Comparison of ENCODE assay signal across 22 cellular contexts in genomic region chr7:90349305-90349704, GRCh38. TPM values are rescaled to one million over a fixed set of nuclear protein-coding genes. Genes with fewer than 3 reads are reported as not detected.
DNase-seq lines count a peak whose midpoint lies in the region; ATAC-seq and TF ChIP-seq lines count a peak whose summit lies in the region.
"Had no signal": no experiment of that assay in that cellular context is flagged by ENCODE, and none has a peak within 500 bp of the region (broad histone marks: within the 10 kb centered on the region; RNA-seq: fewer than 3 reads in every experiment).

No MANE protein-coding gene starts in this region.

- H4K5ac ChIP-seq in mesendoderm (ENCODE audit: low read length), result no peak overlapping the region

- no peak overlapping the region for H4K8ac ChIP-seq in mesendoderm (ENCODE audit: low read depth, low read length)

- no peak overlapping the region for H2BK15ac ChIP-seq in mesendoderm (replicated peaks; ENCODE audit: low read depth)

- DNase-seq in activated naive CD8-positive, alpha-beta T cell treated with anti-CD3 and anti-CD28 coated beads, Interleukin-2, amount 50 U/mL, for 24 hours, result no peak
- DNase-seq in PC-9 (no peak), mesendoderm (peak; percentile 83), type B pancreatic cell (ENCODE audit: extremely low spot score, unreplicated experiment) (no peak), GM03348 (ENCODE audit: low spot score) (no peak), AG08396 (ENCODE audit: low spot score) (no peak), KG1 (lab: John Stamatoyannopoulos, UW) (no peak)
- DNase-seq: COR-L47, GDM1, GM23248, NCI-H1105, NCI-H1694, NCI-H2107, NCI-H510A treated with DMSO at 0.1 percent for 48 hours, NCI-H774, RPMI8226, SHP77 treated with DMSO at 0.1 percent for 48 hours, SK-N-SH had no signal

- no peak overlapping the region for H3K4me2 ChIP-seq in PC-9
- H3K4me2 ChIP-seq in mesendoderm (ENCODE audit: low read length), result no peak overlapping the region
- H3K4me2 ChIP-seq: BLaER1 treated with 17β-estradiol and CSF1 and Interleukin-3, amounts not matched to agents 10 nM and 100 nM; SK-N-SH had no signal

- WGBS in mesendoderm (ENCODE audit: extremely low coverage, insufficient coverage, low lambda C conversion rate), result no CpG with 5 or more reads among the region's 4 CpGs

- peak overlapping the region; percentile 35 for H3K27ac Mint-ChIP-seq in activated naive CD8-positive, alpha-beta T cell
- no peak overlapping the region for H3K27ac Mint-ChIP-seq in activated naive CD8-positive, alpha-beta T cell treated with anti-CD3 and anti-CD28 coated beads, Interleukin-2, amount 50 U/mL, for 24 hours
- H3K27ac Mint-ChIP-seq in type B pancreatic cell, result peak overlapping the region; percentile 32

- H2BK120ac ChIP-seq in mesendoderm (ENCODE audit: low read depth, low read length), result no peak overlapping the region

- peaks cover 70% of the 10 kb centered on the region for H3K4me1 Mint-ChIP-seq in activated naive CD8-positive, alpha-beta T cell (ENCODE audit: low read depth)
- peaks cover 56% of the 10 kb centered on the region for H3K4me1 Mint-ChIP-seq in activated naive CD8-positive, alpha-beta T cell treated with anti-CD3 and anti-CD28 coated beads, Interleukin-2, amount 50 U/mL, for 24 hours
- peaks cover 19% of the 10 kb centered on the region for H3K4me1 Mint-ChIP-seq in type B pancreatic cell (ENCODE audit: unreplicated experiment)

- no peak overlapping the region for H3K4me3 ChIP-seq in PC-9
- H3K4me3 ChIP-seq in mesendoderm (ENCODE audit: low read length), result no peak overlapping the region
- H3K4me3 ChIP-seq: BLaER1 treated with 17β-estradiol and CSF1 and Interleukin-3, amounts not matched to agents 10 nM and 100 nM; GM23248; HAP-1 had no signal

- H3K9me2 ChIP-seq in PC-9 (ENCODE audit: insufficient read depth), result no peaks in the 10 kb centered on the region
- H3K9me2 ChIP-seq: SK-N-SH had no signal

- TF ChIP-seq CTCF in PC-9 (conservative IDR thresholded peaks at IDR 0.05) (no peak), type B pancreatic cell (conservative IDR thresholded peaks at IDR 0.05) (no peak)

- H3K27me3 ChIP-seq in PC-9 (ENCODE audit: insufficient read depth, low read depth) (no peaks in the 10 kb centered on the region), mesendoderm (ENCODE audit: insufficient read depth, low read length, poor library complexity) (no peaks in the 10 kb centered on the region)
- H3K27me3 ChIP-seq: BLaER1 treated with 17β-estradiol and CSF1 and Interleukin-3, amounts not matched to agents 10 nM and 100 nM had no signal

- no peak for ATAC-seq in activated naive CD8-positive, alpha-beta T cell treated with anti-CD3 and anti-CD28 coated beads, Interleukin-2, amount 50 U/mL, for 24 hours

- no peak overlapping the region for H3K56ac ChIP-seq in mesendoderm (ENCODE audit: low read length)

- H3K4ac ChIP-seq in mesendoderm (ENCODE audit: low read depth, low read length), result no peak overlapping the region

- no peaks in the 10 kb centered on the region for H3K27me3 Mint-ChIP-seq in activated naive CD8-positive, alpha-beta T cell
- H3K27me3 Mint-ChIP-seq in activated naive CD8-positive, alpha-beta T cell treated with anti-CD3 and anti-CD28 coated beads, Interleukin-2, amount 50 U/mL, for 24 hours, result peaks cover 1% of the 10 kb centered on the region
- H3K27me3 Mint-ChIP-seq in type B pancreatic cell, result no peaks in the 10 kb centered on the region

- peaks cover 3% of the 10 kb centered on the region; the same call in 1 of the 2 replicates for H3F3A ChIP-seq in PC-9 (ENCODE audit: insufficient read depth, low read depth)

- 0 out of 2 replicates have a peak, but pooled peaks cover 13% of the 10 kb centered on the region for H3K4me1 ChIP-seq in PC-9 (replicated peaks; ENCODE audit: insufficient read depth)
- H3K4me1 ChIP-seq in mesendoderm (ENCODE audit: control insufficient read depth, low read depth, low read length), result peaks cover 3% of the 10 kb centered on the region

- H4K20me1 ChIP-seq in PC-9 (ENCODE audit: insufficient read depth), result no peaks in the 10 kb centered on the region; the same call in 1 of the 2 replicates

- no peak overlapping the region for H3K18ac ChIP-seq in mesendoderm (ENCODE audit: low read length)

- H3K27ac ChIP-seq in PC-9, result no peak overlapping the region
- H3K27ac ChIP-seq in mesendoderm (ENCODE audit: low read depth, low read length), result peak overlapping the region; percentile 42
- H3K27ac ChIP-seq: BLaER1 treated with 17β-estradiol and CSF1 and Interleukin-3, amounts not matched to agents 10 nM and 100 nM; GM23248 had no signal

- H2AK5ac ChIP-seq in mesendoderm (ENCODE audit: low read length), result no peak overlapping the region

- H3K36me3 ChIP-seq in PC-9 (ENCODE audit: low read depth) (peaks cover 18% of the 10 kb centered on the region), mesendoderm (ENCODE audit: control insufficient read depth, insufficient read depth, low read length) (no peaks in the 10 kb centered on the region)

- intact Hi-C loops in PC-9 (cut with micrococcal nuclease; ENCODE audit: unreplicated experiment), result loop anchor here (5.0 kb wide), 1 partner anchor 33 kb away; no protein-coding TSS in a partner anchor

- no peak overlapping the region for H3K9ac ChIP-seq in mesendoderm (ENCODE audit: low read length)
- H3K9ac ChIP-seq: BLaER1 treated with 17β-estradiol and CSF1 and Interleukin-3, amounts not matched to agents 10 nM and 100 nM; GM23248; SK-N-SH had no signal

- no peaks in the 10 kb centered on the region for H3K9me3 ChIP-seq in PC-9 (ENCODE audit: insufficient read depth, low read depth)
- H3K9me3 ChIP-seq: HAP-1, SK-N-SH had no signal

- H3K36me3 Mint-ChIP-seq in activated naive CD8-positive, alpha-beta T cell, result peaks cover 12% of the 10 kb centered on the region
- H3K36me3 Mint-ChIP-seq in activated naive CD8-positive, alpha-beta T cell treated with anti-CD3 and anti-CD28 coated beads, Interleukin-2, amount 50 U/mL, for 24 hours (ENCODE audit: low read depth), result peaks cover 42% of the 10 kb centered on the region
- H3K36me3 Mint-ChIP-seq in type B pancreatic cell, result peaks cover 3% of the 10 kb centered on the region

- H3K9me3 Mint-ChIP-seq in activated naive CD8-positive, alpha-beta T cell (ENCODE audit: low read depth), result no peaks in the 10 kb centered on the region
- peaks cover 4% of the 10 kb centered on the region for H3K9me3 Mint-ChIP-seq in activated naive CD8-positive, alpha-beta T cell treated with anti-CD3 and anti-CD28 coated beads, Interleukin-2, amount 50 U/mL, for 24 hours
- no peaks in the 10 kb centered on the region for H3K9me3 Mint-ChIP-seq in type B pancreatic cell

- CTCF ChIA-PET in PC-9 (lab: Charles Lee), result interaction anchor here (0.6 kb wide), 1 partner anchor 12 kb away, joined by 7 read pairs; no protein-coding TSS in a partner anchor

- BruUV-seq in PC-9 (replicated peaks; lab: Mats Ljungman, UMichigan), result TSS peak; percentile 3

- H3K79me2 ChIP-seq in PC-9 (ENCODE audit: low read depth) (peaks cover 47% of the 10 kb centered on the region), mesendoderm (ENCODE audit: control insufficient read depth, insufficient read depth, low read length) (peaks cover 12% of the 10 kb centered on the region)

- no peak overlapping the region for H2BK5ac ChIP-seq in mesendoderm (ENCODE audit: low read length)

- H3K23ac ChIP-seq in mesendoderm (ENCODE audit: low read length), result no peak overlapping the region

- no peak overlapping the region for H2AFZ ChIP-seq in PC-9
- H2AFZ ChIP-seq: GM23248 had no signal

- H3K4me3 Mint-ChIP-seq in activated naive CD8-positive, alpha-beta T cell, result no peak overlapping the region
- no peak overlapping the region for H3K4me3 Mint-ChIP-seq in activated naive CD8-positive, alpha-beta T cell treated with anti-CD3 and anti-CD28 coated beads, Interleukin-2, amount 50 U/mL, for 24 hours
- peak overlapping the region; percentile 11 for H3K4me3 Mint-ChIP-seq in type B pancreatic cell

- POLR2A ChIA-PET in PC-9 (lab: Charles Lee; ENCODE audit: unreplicated experiment), result no interaction called here

- peaks cover 11% of the 10 kb centered on the region for H3K79me1 ChIP-seq in mesendoderm (ENCODE audit: low read length)

RNA-seq across cellular contexts. Expression of gene GTPBP10, which starts 2.8 kb away (rescaled TPM):
- 29.3 and 36.7 TPM in 2 replicates for total RNA-seq in PC-9 (2021)
- polyA plus RNA-seq in mesendoderm (2013, experiment 1 of 2), result 20.6 TPM
- polyA plus RNA-seq in mesendoderm (2013, experiment 2 of 2), result 21.0 TPM
- 22.7 and 22.9 TPM in 2 replicates for total RNA-seq in type B pancreatic cell (ENCODE audit: low replicate concordance)

RNA-seq across cellular contexts. Expression of gene FAM237B, which starts 28.2 kb away (rescaled TPM):
- total RNA-seq in PC-9 (2021), result not detected in 2 replicates
- polyA plus RNA-seq in mesendoderm (2013, experiment 1 of 2), result not detected
- not detected for polyA plus RNA-seq in mesendoderm (2013, experiment 2 of 2)
- not detected in 2 replicates for total RNA-seq in type B pancreatic cell (ENCODE audit: low replicate concordance)
- total RNA-seq: A673, GM23248 had no signal

RNA-seq across cellular contexts. Expression of gene CLDN12, which starts 54.0 kb away (rescaled TPM):
- total RNA-seq in PC-9 (2021) (50.9 and 57.7 TPM in 2 replicates), type B pancreatic cell (ENCODE audit: low replicate concordance) (34.8 and 36.3 TPM in 2 replicates)
- polyA plus RNA-seq in mesendoderm (2013, experiment 1 of 2), result 24.4 TPM
- 24.5 TPM for polyA plus RNA-seq in mesendoderm (2013, experiment 2 of 2)
